11 cellular contexts compared by ENCODE assay signal in genomic region chr16:17379121-17379571, GRCh38.
DNase-seq lines count a peak whose midpoint lies in the region; ATAC-seq and TF ChIP-seq lines count a peak whose summit lies in the region.
"Had no signal": no experiment of that assay in that cellular context is flagged by ENCODE, and none has a peak within 500 bp of the region (broad histone marks: within the 10 kb centered on the region; RNA-seq: fewer than 3 reads in every experiment).

No MANE protein-coding gene starts in this region.

- CTCF ChIA-PET in naive thymus-derived CD4-positive, alpha-beta T cell (lab: Charles Lee) = interaction anchor here (0.9 to 1.1 kb wide), 2 partner anchors 89 to 96 kb away, joined by 3 read pairs; no protein-coding TSS in a partner anchor

- intact Hi-C loops in naive thymus-derived CD4-positive, alpha-beta T cell (cut with micrococcal nuclease) = loop anchor here in 1 of 2 donors (10.0 kb wide), 1 partner anchor 514 kb away; no protein-coding TSS in a partner anchor
- intact Hi-C loops in vagina (cut with DNase I) = no loop called here

- POLR2A ChIA-PET in naive thymus-derived CD4-positive, alpha-beta T cell (lab: Charles Lee) = interaction anchor here (0.6 to 1.3 kb wide), 2 partner anchors 9 to 19 kb away, joined by 4 read pairs; no protein-coding TSS in a partner anchor

- no peak overlapping the region for H3K9ac ChIP-seq in fibroblast of lung (ENCODE audit: insufficient read depth, low read length)

- TF ChIP-seq POLR2A in vagina (IDR thresholded peaks at IDR 0.05) = no peak

- H3K4me3 ChIP-seq in fibroblast of lung (replicated peaks in 1 of 4; ENCODE audit: control extremely low read depth in 1 of 4, insufficient read depth in 1 of 4, low read depth in 3 of 4, low read length in 4 of 4) = no peak overlapping the region
- no peak overlapping the region for H3K4me3 ChIP-seq in naive thymus-derived CD4-positive, alpha-beta T cell (ENCODE audit: low read length)
- no peak overlapping the region for H3K4me3 ChIP-seq in vagina

- H2AFZ ChIP-seq in fibroblast of lung (ENCODE audit: low read length) = no peak overlapping the region

- peaks cover 2% of the 10 kb centered on the region for H3K79me2 ChIP-seq in fibroblast of lung (ENCODE audit: control insufficient read depth, insufficient read depth, low read length)

- H3K36me3 Mint-ChIP-seq in naive thymus-derived CD4-positive, alpha-beta T cell = peaks cover 0 to 28% (median 0%) of the 10 kb centered on the region in 5 donors

- H3K36me3 ChIP-seq in fibroblast of lung (ENCODE audit: control insufficient read depth, insufficient read depth, low read length) (no peaks in the 10 kb centered on the region), vagina (no peaks in the 10 kb centered on the region)
- H3K36me3 ChIP-seq in naive thymus-derived CD4-positive, alpha-beta T cell (ENCODE audit: control insufficient read depth in 2 of 3, insufficient read depth in 3 of 3, low read length in 3 of 3) = no peaks in the 10 kb centered on the region

- no peaks in the 10 kb centered on the region for H3K9me3 Mint-ChIP-seq in naive thymus-derived CD4-positive, alpha-beta T cell
- H3K9me3 Mint-ChIP-seq: activated naive CD4-positive, alpha-beta T cell treated with anti-CD3 and anti-CD28 coated beads, Interleukin-2, amount 10 ng/mL, durations not matched to agents 7 days and 5 days had no signal

- peak overlapping the region in 5 of 9 donors; percentile 9 to 77 (median 55) for H3K27ac Mint-ChIP-seq in naive thymus-derived CD4-positive, alpha-beta T cell
- H3K27ac Mint-ChIP-seq: activated naive CD4-positive, alpha-beta T cell treated with anti-CD3 and anti-CD28 coated beads, Interleukin-2, amount 10 ng/mL, durations not matched to agents 7 days and 5 days had no signal

- peaks cover 6% of the 10 kb centered on the region for H3K4me1 ChIP-seq in fibroblast of lung (ENCODE audit: control insufficient read depth, extremely low read depth, insufficient read depth, low read length)
- H3K4me1 ChIP-seq in naive thymus-derived CD4-positive, alpha-beta T cell (ENCODE audit: control insufficient read depth in 2 of 2, insufficient read depth in 2 of 2, low read length in 2 of 2) = peaks cover 28 to 52% of the 10 kb centered on the region in 2 donors
- H3K4me1 ChIP-seq in vagina = peaks cover 56% of the 10 kb centered on the region

- TF ChIP-seq CTCF in fibroblast of lung (conservative IDR thresholded peaks at IDR 0.05 in 1 of 2, IDR thresholded peaks at IDR 0.05 in 1 of 2; ENCODE audit: low read depth in 1 of 2, low read length in 2 of 2) = no peak
- TF ChIP-seq CTCF in vagina (IDR thresholded peaks at IDR 0.05) = no peak
- TF ChIP-seq CTCF in GM10266 (IDR thresholded peaks at IDR 0.05; ENCODE audit: control insufficient read depth, insufficient read depth, low read depth, missing control alignments) = no peak

- DNase-seq in NCI-H82 (lab: John Stamatoyannopoulos, UW) (peak; percentile 48), NCI-H82 treated with DMSO at 0.1 percent for 48 hours (lab: John Stamatoyannopoulos, UW; ENCODE audit: unreplicated experiment) (no peak), fibroblast of lung (ENCODE audit: low read depth in 2 of 2) (peak; percentile 80 to 87), vagina (ENCODE audit: extremely low spot score in 2 of 2) (no peak), DMS79 treated with DMSO at 0.1 percent for 48 hours (lab: John Stamatoyannopoulos, UW) (no peak), GM10266 (ENCODE audit: extremely low spot score) (no peak)
- no peak for DNase-seq in naive thymus-derived CD4-positive, alpha-beta T cell
- DNase-seq: activated naive CD4-positive, alpha-beta T cell treated with anti-CD3 and anti-CD28 coated beads, Interleukin-2, amount 10 ng/mL, durations not matched to agents 7 days and 5 days; erythroblast; NCI-H345 had no signal

- H3K27ac ChIP-seq in fibroblast of lung (ENCODE audit: insufficient read depth, low read length) = no peak overlapping the region
- no peak overlapping the region for H3K27ac ChIP-seq in naive thymus-derived CD4-positive, alpha-beta T cell (ENCODE audit: low read depth, low read length)
- peak overlapping the region; percentile 67 for H3K27ac ChIP-seq in vagina

- peaks cover 2% of the 10 kb centered on the region for H4K20me1 ChIP-seq in fibroblast of lung (ENCODE audit: control insufficient read depth, extremely low read depth, insufficient read depth, low read length)

- no peaks in the 10 kb centered on the region for H3K9me3 ChIP-seq in fibroblast of lung (ENCODE audit: control insufficient read depth, insufficient read depth, low read depth, low read length)
- H3K9me3 ChIP-seq in naive thymus-derived CD4-positive, alpha-beta T cell (ENCODE audit: control insufficient read depth in 2 of 3, low read length in 3 of 3) = no peaks in the 10 kb centered on the region
- H3K9me3 ChIP-seq in vagina = no peaks in the 10 kb centered on the region

- no peak for ATAC-seq in naive thymus-derived CD4-positive, alpha-beta T cell
- ATAC-seq in GM21717 (IDR thresholded peaks at IDR 0.05; ENCODE audit: unreplicated experiment) = no peak

- H3K4me3 Mint-ChIP-seq in naive thymus-derived CD4-positive, alpha-beta T cell = no peak overlapping the region
- H3K4me3 Mint-ChIP-seq: activated naive CD4-positive, alpha-beta T cell treated with anti-CD3 and anti-CD28 coated beads, Interleukin-2, amount 10 ng/mL, durations not matched to agents 7 days and 5 days had no signal

- H3K27me3 Mint-ChIP-seq in naive thymus-derived CD4-positive, alpha-beta T cell = no peaks in the 10 kb centered on the region
- H3K27me3 Mint-ChIP-seq: activated naive CD4-positive, alpha-beta T cell treated with anti-CD3 and anti-CD28 coated beads, Interleukin-2, amount 10 ng/mL, durations not matched to agents 7 days and 5 days had no signal

- H3K27me3 ChIP-seq in fibroblast of lung (ENCODE audit: control insufficient read depth, insufficient read depth, low read length) (no peaks in the 10 kb centered on the region), vagina (no peaks in the 10 kb centered on the region)
- H3K27me3 ChIP-seq in naive thymus-derived CD4-positive, alpha-beta T cell (ENCODE audit: control insufficient read depth in 2 of 2, insufficient read depth in 2 of 2, low read length in 2 of 2) = no peaks in the 10 kb centered on the region

- peaks cover 43 to 86% (median 80%) of the 10 kb centered on the region in 7 donors for H3K4me1 Mint-ChIP-seq in naive thymus-derived CD4-positive, alpha-beta T cell

- peak overlapping the region; percentile 45 for H3K4me2 ChIP-seq in fibroblast of lung (ENCODE audit: extremely low read depth, insufficient read depth, low read length)

Comparison
In these comparisons a context has a peak if more than half of its experiments do, and no peak if none do; other contexts are left out.
1. DNase-seq: peak in NCI-H82 (single experiment) and fibroblast of lung (2 of 2); none in NCI-H82 treated with DMSO at 0.1 percent for 48 hours (single experiment), naive thymus-derived CD4-positive, alpha-beta T cell (0 of 9), vagina (0 of 2), DMS79 treated with DMSO at 0.1 percent for 48 hours (single experiment) and GM10266 (single experiment).